8 cellular contexts compared by ENCODE assay signal in the genomic region with DNA sequence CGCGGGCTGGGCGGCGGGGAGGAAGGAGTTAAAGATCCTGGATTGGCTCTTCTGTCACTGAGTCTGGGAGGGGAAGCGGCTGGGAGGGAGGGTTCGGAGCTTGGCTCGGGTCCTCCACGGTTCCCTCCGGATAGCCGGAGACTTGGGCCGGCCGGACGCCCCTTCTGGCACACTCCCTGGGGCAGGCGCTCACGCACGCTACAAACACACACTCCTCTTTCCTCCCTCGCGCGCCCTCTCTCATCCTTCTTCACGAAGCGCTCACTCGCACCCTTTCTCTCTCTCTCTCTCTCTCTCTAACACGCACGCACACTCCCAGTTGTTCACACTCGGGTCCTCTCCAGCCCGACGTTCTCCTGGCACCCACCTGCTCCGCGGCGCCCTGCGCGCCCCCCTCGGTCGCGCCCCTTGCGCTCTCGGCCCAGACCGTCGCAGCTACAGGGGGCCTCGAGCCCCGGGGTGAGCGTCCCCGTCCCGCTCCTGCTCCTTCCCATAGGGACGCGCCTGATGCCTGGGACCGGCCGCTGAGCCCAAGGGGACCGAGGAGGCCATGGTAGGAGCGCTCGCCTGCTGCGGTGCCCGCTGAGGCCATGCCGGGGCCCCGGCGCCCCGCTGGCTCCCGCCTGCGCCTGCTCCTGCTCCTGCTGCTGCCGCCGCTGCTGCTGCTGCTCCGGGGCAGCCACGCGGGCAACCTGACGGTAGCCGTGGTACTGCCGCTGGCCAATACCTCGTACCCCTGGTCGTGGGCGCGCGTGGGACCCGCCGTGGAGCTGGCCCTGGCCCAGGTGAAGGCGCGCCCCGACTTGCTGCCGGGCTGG. TPM values are rescaled to one million over a fixed set of nuclear protein-coding genes. Genes with fewer than 3 reads are reported as not detected.
DNase-seq lines count a peak whose midpoint lies in the region; ATAC-seq, FAIRE-seq and TF ChIP-seq lines count a peak whose summit lies in the region.

Gene NPR1 (plus strand): TSS at position 170 of the 818 bp plus-strand sequence. CDS start 421 bp downstream, at position 591.

- H3K27ac Mint-ChIP-seq in CD14-positive monocyte, result peak within 1 kb of the TSS in 1 of 7 donors; percentile 68
- no peak within 1 kb of the TSS for H3K27ac Mint-ChIP-seq in activated CD4-positive, alpha-beta T cell treated with anti-CD3 and anti-CD28 coated beads, Interleukin-2, amount 10 ng/mL, durations not matched to agents 7 days and 5 days
- peak within 1 kb of the TSS in 1 of 9 donors; percentile 56 for H3K27ac Mint-ChIP-seq in naive thymus-derived CD4-positive, alpha-beta T cell

- H3K9me3 Mint-ChIP-seq in CD14-positive monocyte, result peaks cover 0 to 17% (median 12%) of the 10 kb centered on the region in 7 donors
- H3K9me3 Mint-ChIP-seq in activated CD4-positive, alpha-beta T cell treated with anti-CD3 and anti-CD28 coated beads, Interleukin-2, amount 10 ng/mL, durations not matched to agents 7 days and 5 days, result no peaks in the 10 kb centered on the region
- peaks cover 0 to 2% (median 0%) of the 10 kb centered on the region in 11 donors for H3K9me3 Mint-ChIP-seq in naive thymus-derived CD4-positive, alpha-beta T cell

- POLR2A ChIA-PET in activated CD4-positive, alpha-beta T cell treated with anti-CD3 and anti-CD28 coated beads, Interleukin-2, amount 10 ng/mL, durations not matched to agents 7 days and 5 days (lab: Charles Lee), result no interaction called here
- POLR2A ChIA-PET in naive thymus-derived CD4-positive, alpha-beta T cell (lab: Charles Lee), result interaction anchor here (0.8 kb wide), 1 partner anchor 72 kb away, joined by 4 read pairs; no protein-coding TSS in a partner anchor

- peak; percentile 45 for ATAC-seq in naive thymus-derived CD4-positive, alpha-beta T cell
- ATAC-seq in HG03432 (IDR thresholded peaks at IDR 0.05; ENCODE audit: unreplicated experiment), result no peak

- H3K36me3 ChIP-seq in esophagus squamous epithelium, result peaks cover 0 to 6% (median 0%) of the 10 kb centered on the region in 3 donors
- no peaks in the 10 kb centered on the region for H3K36me3 ChIP-seq in naive thymus-derived CD4-positive, alpha-beta T cell (ENCODE audit: control insufficient read depth in 2 of 3, insufficient read depth in 3 of 3, low read length in 3 of 3)
- no peaks in the 10 kb centered on the region for H3K36me3 ChIP-seq in HAP-1 (replicated peaks)

- H3K27me3 Mint-ChIP-seq in CD14-positive monocyte (ENCODE audit: low read depth in 3 of 3), result peaks cover 46 to 48% (median 47%) of the 10 kb centered on the region in 3 donors
- H3K27me3 Mint-ChIP-seq in activated CD4-positive, alpha-beta T cell treated with anti-CD3 and anti-CD28 coated beads, Interleukin-2, amount 10 ng/mL, durations not matched to agents 7 days and 5 days, result peaks cover 46% of the 10 kb centered on the region
- H3K27me3 Mint-ChIP-seq in naive thymus-derived CD4-positive, alpha-beta T cell, result peaks cover 33 to 62% (median 49%) of the 10 kb centered on the region in 5 donors

- CTCF ChIA-PET in activated CD4-positive, alpha-beta T cell treated with anti-CD3 and anti-CD28 coated beads, Interleukin-2, amount 10 ng/mL, durations not matched to agents 7 days and 5 days (lab: Charles Lee), result interaction anchor here (0.5 to 1.0 kb wide), 3 partner anchors 57 to 1925 kb away, joined by 3 read pairs; no protein-coding TSS in a partner anchor
- CTCF ChIA-PET in naive thymus-derived CD4-positive, alpha-beta T cell (lab: Charles Lee), result interaction anchor here (0.9 to 1.5 kb wide), 4 partner anchors 30 to 77 kb away, joined by 3 to 4 read pairs (median 4); no protein-coding TSS in a partner anchor

- H3K9me3 ChIP-seq in esophagus squamous epithelium (no peaks in the 10 kb centered on the region), HAP-1 (no peaks in the 10 kb centered on the region)
- no peaks in the 10 kb centered on the region for H3K9me3 ChIP-seq in naive thymus-derived CD4-positive, alpha-beta T cell (ENCODE audit: control insufficient read depth in 2 of 3, low read length in 3 of 3)

- H3K27me3 ChIP-seq in esophagus squamous epithelium (peaks cover 3 to 44% (median 7%) of the 10 kb centered on the region in 4 donors), HAP-1 (ENCODE audit: low read depth) (peaks cover 2% of the 10 kb centered on the region)
- peaks cover 5 to 7% of the 10 kb centered on the region in 2 donors for H3K27me3 ChIP-seq in naive thymus-derived CD4-positive, alpha-beta T cell (ENCODE audit: control insufficient read depth in 2 of 2, insufficient read depth in 2 of 2, low read length in 2 of 2)

- intact Hi-C loops in CD14-positive monocyte (cut with micrococcal nuclease) (loop anchor here (5.0 kb wide), 2 partner anchors 69 to 309 kb away; partner anchors contain the start of gene RAB13 (in 1 of the 2)), esophagus squamous epithelium (cut with DNase I) (loop anchor here (10.0 kb wide), 1 partner anchor 306 kb away; the partner anchor contains the start of gene RAB13)
- intact Hi-C loops in naive thymus-derived CD4-positive, alpha-beta T cell (cut with micrococcal nuclease), result loop anchor here in 1 of 2 donors (2.0 to 10.0 kb wide), 2 partner anchors 168 to 476 kb away; partner anchors contain the start of gene NUP210L

- DNase-seq in CD14-positive monocyte (ENCODE audit: low spot score) (no peak), HFF-Myc (ENCODE audit: extremely low read depth, low read depth) (no peak), esophagus squamous epithelium (lab: John Stamatoyannopoulos, UW) (no peak), HAP-1 (ENCODE audit: low spot score in 2 of 2) (no peak), GM19239 (ENCODE audit: insufficient read length, low spot score) (no peak)
- DNase-seq in activated CD4-positive, alpha-beta T cell treated with anti-CD3 and anti-CD28 coated beads, Interleukin-2, amount 10 ng/mL, durations not matched to agents 7 days and 5 days, result peak; percentile 42
- DNase-seq in naive thymus-derived CD4-positive, alpha-beta T cell, result peak in 6 of 9 donors; percentile 18 to 34 (median 24)

- H3K4me1 ChIP-seq in esophagus squamous epithelium (peaks cover 19 to 28% (median 22%) of the 10 kb centered on the region in 3 donors), HAP-1 (no peaks in the 10 kb centered on the region)
- peaks cover 8 to 17% of the 10 kb centered on the region in 2 donors for H3K4me1 ChIP-seq in naive thymus-derived CD4-positive, alpha-beta T cell (ENCODE audit: control insufficient read depth in 2 of 2, insufficient read depth in 2 of 2, low read length in 2 of 2)

- peak within 1 kb of the TSS; percentile 21 for H3K4me3 ChIP-seq in HFF-Myc (replicated peaks; ENCODE audit: low read depth, low read length)
- peak within 1 kb of the TSS; percentile 37 to 70 (median 48) for H3K4me3 ChIP-seq in esophagus squamous epithelium
- H3K4me3 ChIP-seq in naive thymus-derived CD4-positive, alpha-beta T cell (ENCODE audit: low read length), result peak within 1 kb of the TSS; percentile 34
- no peak within 1 kb of the TSS for H3K4me3 ChIP-seq in HAP-1

- H3K4me3 Mint-ChIP-seq in CD14-positive monocyte, result peak within 1 kb of the TSS; percentile 84 to 96
- peak within 1 kb of the TSS; percentile 61 for H3K4me3 Mint-ChIP-seq in activated CD4-positive, alpha-beta T cell treated with anti-CD3 and anti-CD28 coated beads, Interleukin-2, amount 10 ng/mL, durations not matched to agents 7 days and 5 days
- H3K4me3 Mint-ChIP-seq in naive thymus-derived CD4-positive, alpha-beta T cell, result peak within 1 kb of the TSS; percentile 80 to 92 (median 88)

- FAIRE-seq in GM19239 (lab: Jason Lieb, UNC), result no peak

- in situ Hi-C loops in HAP-1 (cut with MboI; ENCODE audit: low sequenced_read_pairs), result loop anchor here (5.0 to 10.0 kb wide), 3 partner anchors 66 to 309 kb away; partner anchors contain the start of gene RAB13

- peaks cover 11 to 14% of the 10 kb centered on the region in 2 donors for H3K36me3 Mint-ChIP-seq in CD14-positive monocyte
- H3K36me3 Mint-ChIP-seq in activated CD4-positive, alpha-beta T cell treated with anti-CD3 and anti-CD28 coated beads, Interleukin-2, amount 10 ng/mL, durations not matched to agents 7 days and 5 days (ENCODE audit: low read depth), result no peaks in the 10 kb centered on the region
- peaks cover 0 to 6% (median 0%) of the 10 kb centered on the region in 5 donors for H3K36me3 Mint-ChIP-seq in naive thymus-derived CD4-positive, alpha-beta T cell

- 1% methylated on average over 26 to 32 of the region's 78 CpGs for WGBS in esophagus squamous epithelium, 2 donors

- TF ChIP-seq POLR2A in esophagus squamous epithelium (IDR thresholded peaks at IDR 0.05), result no peak

- H3K27ac ChIP-seq in esophagus squamous epithelium, result peak within 1 kb of the TSS; percentile 34 to 82 (median 64)
- no peak within 1 kb of the TSS for H3K27ac ChIP-seq in naive thymus-derived CD4-positive, alpha-beta T cell (ENCODE audit: low read depth, low read length)

- H3K4me1 Mint-ChIP-seq in CD14-positive monocyte, result peaks cover 25% of the 10 kb centered on the region
- H3K4me1 Mint-ChIP-seq in activated CD4-positive, alpha-beta T cell treated with anti-CD3 and anti-CD28 coated beads, Interleukin-2, amount 10 ng/mL, durations not matched to agents 7 days and 5 days, result peaks cover 21% of the 10 kb centered on the region
- peaks cover 12 to 25% (median 23%) of the 10 kb centered on the region in 7 donors for H3K4me1 Mint-ChIP-seq in naive thymus-derived CD4-positive, alpha-beta T cell

- TF ChIP-seq CTCF in CD14-positive monocyte (IDR thresholded peaks at IDR 0.05) (no peak), HFF-Myc (IDR thresholded peaks at IDR 0.05; ENCODE audit: low read depth, low read length, missing control alignments) (no peak), esophagus squamous epithelium (IDR thresholded peaks at IDR 0.05) (no peak)

RNA-seq across cellular contexts. Expression of gene NPR1, which starts in this region (rescaled TPM):
- polyA plus RNA-seq in CD14-positive monocyte, result not detected
- not detected for total RNA-seq in activated CD4-positive, alpha-beta T cell treated with anti-CD3 and anti-CD28 coated beads, Interleukin-2, amount 10 ng/mL, durations not matched to agents 7 days and 5 days
- total RNA-seq in esophagus squamous epithelium, result 10 to 100 TPM in 2 of 4 donors, 1 to 10 TPM in 2; 1.8 to 15.6 (median 6.4) TPM
- total RNA-seq in naive thymus-derived CD4-positive, alpha-beta T cell, result not detected
- not detected for polyA plus RNA-seq in naive thymus-derived CD4-positive, alpha-beta T cell

Comparison
In these comparisons a context has a peak if more than half of its experiments do, and no peak if none do; other contexts are left out.
1. Peak in DNase-seq in activated CD4-positive, alpha-beta T cell treated with anti-CD3 and anti-CD28 coated beads, Interleukin-2, amount 10 ng/mL, durations not matched to agents 7 days and 5 days; RNA of the gene not detected or under 1 TPM.
2. Peak in DNase-seq, ATAC-seq and H3K4me3 ChIP-seq in naive thymus-derived CD4-positive, alpha-beta T cell; RNA of the gene not detected or under 1 TPM.